Comparison of ENCODE assay signal across 8 cellular contexts in genomic region chr5:177425801-177426565, GRCh38. TPM values are rescaled to one million over a fixed set of nuclear protein-coding genes. Genes with fewer than 3 reads are reported as not detected.
DNase-seq lines count a peak whose midpoint lies in the region; ATAC-seq and TF ChIP-seq lines count a peak whose summit lies in the region.

No MANE protein-coding gene starts in this region.

- H3K9ac ChIP-seq in BLaER1 treated with 17β-estradiol and CSF1 and Interleukin-3, amounts not matched to agents 10 nM and 100 nM = peak overlapping the region; percentile 81 to 99 (median 86)
- peak overlapping the region; percentile 69 to 71 for H3K9ac ChIP-seq in colonic mucosa (ENCODE audit: low read depth in 2 of 2, low read length in 2 of 2)

- H3K27me3 Mint-ChIP-seq in activated CD4-positive, alpha-beta T cell treated with anti-CD3 and anti-CD28 coated beads, Interleukin-2, amount 10 ng/mL, durations not matched to agents 24 days and 14 days = no peaks in the 10 kb centered on the region

- peak overlapping the region; percentile 75 to 99 (median 86) for H3K27ac ChIP-seq in BLaER1 treated with 17β-estradiol and CSF1 and Interleukin-3, amounts not matched to agents 10 nM and 100 nM
- peak overlapping the region; percentile 96 for H3K27ac ChIP-seq in colonic mucosa

- H3K36me3 Mint-ChIP-seq in activated CD4-positive, alpha-beta T cell treated with anti-CD3 and anti-CD28 coated beads, Interleukin-2, amount 10 ng/mL, durations not matched to agents 24 days and 14 days (ENCODE audit: low read depth) = peaks cover 30% of the 10 kb centered on the region

- DNase-seq in NCI-H526 (lab: John Stamatoyannopoulos, UW) (peak; percentile 98 to 99), colonic mucosa (peak; percentile 100), kidney tubule cell (ENCODE audit: low spot score) (peak; percentile 100)
- peak; percentile 100 for DNase-seq in activated CD4-positive, alpha-beta T cell treated with anti-CD3 and anti-CD28 coated beads, Interleukin-2, amount 10 ng/mL, durations not matched to agents 24 days and 14 days
- peak; percentile 93 to 100 for DNase-seq in stimulated activated CD4-positive, alpha-beta T cell treated with anti-CD3 and anti-CD28 coated beads, Interleukin-1b, Interleukin-23, amount 100 ng/mL, for 1 hour (ENCODE audit: low read depth in 2 of 2)

- peak overlapping the region; percentile 98 for H3K27ac Mint-ChIP-seq in activated CD4-positive, alpha-beta T cell treated with anti-CD3 and anti-CD28 coated beads, Interleukin-2, amount 10 ng/mL, durations not matched to agents 24 days and 14 days

- ATAC-seq in GM19328 (IDR thresholded peaks at IDR 0.05; ENCODE audit: unreplicated experiment) = peak; percentile 68
- peak; percentile 69 for ATAC-seq in HG03469 (IDR thresholded peaks at IDR 0.05; ENCODE audit: unreplicated experiment)

- peaks cover 39 to 48% (median 46%) of the 10 kb centered on the region in 10 experiments for H3K4me1 ChIP-seq in BLaER1 treated with 17β-estradiol and CSF1 and Interleukin-3, amounts not matched to agents 10 nM and 100 nM
- peaks cover 7% of the 10 kb centered on the region for H3K4me1 ChIP-seq in colonic mucosa

- TF ChIP-seq CTCF in colonic mucosa (IDR thresholded peaks at IDR 0.05) = no peak

- peak overlapping the region; percentile 66 to 89 (median 86) for H3K4me2 ChIP-seq in BLaER1 treated with 17β-estradiol and CSF1 and Interleukin-3, amounts not matched to agents 10 nM and 100 nM

- H3K9me3 Mint-ChIP-seq in activated CD4-positive, alpha-beta T cell treated with anti-CD3 and anti-CD28 coated beads, Interleukin-2, amount 10 ng/mL, durations not matched to agents 24 days and 14 days = no peaks in the 10 kb centered on the region

- peak overlapping the region; percentile 93 for H3K4me3 Mint-ChIP-seq in activated CD4-positive, alpha-beta T cell treated with anti-CD3 and anti-CD28 coated beads, Interleukin-2, amount 10 ng/mL, durations not matched to agents 24 days and 14 days

- H3K27me3 ChIP-seq in BLaER1 treated with 17β-estradiol and CSF1 and Interleukin-3, amounts not matched to agents 10 nM and 100 nM = no peaks in the 10 kb centered on the region
- no peaks in the 10 kb centered on the region for H3K27me3 ChIP-seq in colonic mucosa

- H3K36me3 ChIP-seq in BLaER1 treated with 17β-estradiol and CSF1 and Interleukin-3, amounts not matched to agents 10 nM and 100 nM = peaks cover 0 to 14% (median 8%) of the 10 kb centered on the region in 11 experiments; a peak in 11 of 22 replicates
- no peaks in the 10 kb centered on the region for H3K36me3 ChIP-seq in colonic mucosa

- H3K4me3 ChIP-seq in BLaER1 treated with 17β-estradiol and CSF1 and Interleukin-3, amounts not matched to agents 10 nM and 100 nM = peak overlapping the region; percentile 52 to 91 (median 66)
- peak overlapping the region; percentile 42 for H3K4me3 ChIP-seq in colonic mucosa

- peaks cover 52% of the 10 kb centered on the region for H3K4me1 Mint-ChIP-seq in activated CD4-positive, alpha-beta T cell treated with anti-CD3 and anti-CD28 coated beads, Interleukin-2, amount 10 ng/mL, durations not matched to agents 24 days and 14 days

- peaks cover 0 to 19% (median 0%) of the 10 kb centered on the region in 11 experiments; a peak in 3 of 22 replicates for H4K20me1 ChIP-seq in BLaER1 treated with 17β-estradiol and CSF1 and Interleukin-3, amounts not matched to agents 10 nM and 100 nM

- intact Hi-C loops in activated CD4-positive, alpha-beta T cell treated with anti-CD3 and anti-CD28 coated beads, Interleukin-2, amount 10 ng/mL, durations not matched to agents 24 days and 14 days (cut with micrococcal nuclease) = loop anchor here (1.0 to 5.0 kb wide), 6 partner anchors 29 to 419 kb away; partner anchors contain the start of genes PDLIM7 and UIMC1
- intact Hi-C loops in colonic mucosa (cut with DNase I) = no loop called here

- no peaks in the 10 kb centered on the region for H3K9me3 ChIP-seq in BLaER1 treated with 17β-estradiol and CSF1 and Interleukin-3, amounts not matched to agents 10 nM and 100 nM (replicated peaks in 1 of 11)
- H3K9me3 ChIP-seq in colonic mucosa = no peaks in the 10 kb centered on the region

RNA-seq across cellular contexts. Expression of gene GRK6, which starts 0.5 kb away (rescaled TPM):
- 136 and 149 TPM in 2 replicates for total RNA-seq in activated CD4-positive, alpha-beta T cell treated with anti-CD3 and anti-CD28 coated beads, Interleukin-2, amount 10 ng/mL, durations not matched to agents 24 days and 14 days
- 10 to 100 TPM; 38.0 to 64.4 TPM for total RNA-seq in colonic mucosa

RNA-seq across cellular contexts. Expression of gene F12, which starts 16.6 kb away (rescaled TPM):
- 2.7 and 2.8 TPM in 2 replicates for total RNA-seq in activated CD4-positive, alpha-beta T cell treated with anti-CD3 and anti-CD28 coated beads, Interleukin-2, amount 10 ng/mL, durations not matched to agents 24 days and 14 days
- total RNA-seq in colonic mucosa = 10 to 100 TPM; 14.7 to 34.0 TPM

RNA-seq across cellular contexts. Expression of gene PRR7, which starts 20.6 kb away (rescaled TPM):
- total RNA-seq in activated CD4-positive, alpha-beta T cell treated with anti-CD3 and anti-CD28 coated beads, Interleukin-2, amount 10 ng/mL, durations not matched to agents 24 days and 14 days = 13.6 TPM in 2 replicates
- 1 to 10 TPM; 3.9 to 5.0 TPM for total RNA-seq in colonic mucosa

RNA-seq across cellular contexts. Expression of gene PFN3, which starts 25.5 kb away (rescaled TPM):
- not detected in 2 replicates for total RNA-seq in activated CD4-positive, alpha-beta T cell treated with anti-CD3 and anti-CD28 coated beads, Interleukin-2, amount 10 ng/mL, durations not matched to agents 24 days and 14 days
- not detected for total RNA-seq in colonic mucosa

RNA-seq across cellular contexts. Expression of gene SLC34A1, which starts 41.7 kb away (rescaled TPM):
- total RNA-seq in activated CD4-positive, alpha-beta T cell treated with anti-CD3 and anti-CD28 coated beads, Interleukin-2, amount 10 ng/mL, durations not matched to agents 24 days and 14 days = not detected in 2 replicates
- not detected for total RNA-seq in colonic mucosa

Comparison
In these comparisons a context has a peak if more than half of its experiments do, and no peak if none do; other contexts are left out.
1. Peak in every context shown above with its lines: DNase-seq, ATAC-seq, H3K4me3 ChIP-seq and H3K27ac ChIP-seq.